In the genomic region with DNA sequence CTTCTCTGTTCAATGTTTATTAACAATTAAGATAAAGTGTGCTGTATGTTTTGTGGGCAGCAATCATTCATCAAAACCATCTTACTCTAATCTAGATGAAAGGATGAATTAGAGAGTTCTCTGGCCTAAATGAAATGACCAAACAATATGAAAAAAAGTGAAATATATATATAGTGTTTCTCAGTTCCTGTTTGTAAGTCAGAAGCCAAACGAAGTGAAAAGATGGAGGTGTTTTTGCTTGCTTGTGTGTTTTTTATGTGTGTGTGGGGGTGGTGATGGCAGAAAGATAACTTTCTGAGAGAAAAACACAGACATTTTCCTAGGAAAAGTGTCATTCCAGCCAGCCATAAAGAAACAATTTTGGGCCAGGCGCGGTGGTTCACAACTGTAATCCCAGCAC, we compare ENCODE assay signal across 24 cellular contexts.
"Had no signal": no experiment of that assay in that cellular context is flagged by ENCODE, and none has a peak within 500 bp of the region (broad histone marks: within the 10 kb centered on the region; RNA-seq: fewer than 3 reads in every experiment).

No MANE protein-coding gene starts in this region.

- H3K27ac ChIP-seq: brain microvascular endothelial cell, coronary artery, dorsolateral prefrontal cortex, left lung, lower lobe of right lung, neural progenitor cell, right atrium auricular region, spleen, testis had no signal

- H3K9me3 ChIP-seq: left lung, lower lobe of right lung, right atrium auricular region, spleen, testis had no signal

- H3K9ac ChIP-seq: neural progenitor cell had no signal

- ATAC-seq: activated CD8-positive, alpha-beta T cell treated with anti-CD3 and anti-CD28 coated beads for 36 hours; activated T-cell treated with anti-CD3 and anti-CD28 coated beads, Interleukin-2, amount 50 U/mL, for 4 hours; activated T-helper 17 cell treated with anti-CD3 and anti-CD28 coated beads, Interleukin-2, amount 50 U/mL, for 72 hours; left lung; lower lobe of right lung; natural killer cell; stimulated activated naive CD8-positive, alpha-beta T cell treated with anti-CD3 and anti-CD28 coated beads, Interleukin-15, Interleukin-2, amounts not matched to agents 100 U/mL and 50 U/mL, for 24 hours; WTC11 had no signal

- H3K4me1 ChIP-seq: left lung, lower lobe of right lung, neural progenitor cell, right atrium auricular region, spleen, testis had no signal

- H3K4me2 ChIP-seq: neural progenitor cell had no signal

- H3K27me3 ChIP-seq: brain microvascular endothelial cell, dorsolateral prefrontal cortex, left lung, neural progenitor cell, right atrium auricular region, spleen, testis had no signal

- H2AFZ ChIP-seq: neural progenitor cell had no signal

- DNase-seq: activated CD4-positive, alpha-beta T cell treated with anti-CD3 and anti-CD28 coated beads, Interleukin-2, amount 50 U/mL, for 1 hour; activated CD8-positive, alpha-beta T cell treated with anti-CD3 and anti-CD28 coated beads for 36 hours; activated gamma-delta T cell treated with Interleukin-2 at 50 U/mL for 16 hours; activated naive CD4-positive, alpha-beta T cell treated with anti-CD3 and anti-CD28 coated beads, Interleukin-2, amount 50 U/mL, for 16 hours; activated T-cell treated with anti-CD3 and anti-CD28 coated beads, Interleukin-2, amount 50 U/mL, for 4 hours; amniotic stem cell; brain microvascular endothelial cell; dorsolateral prefrontal cortex; effector memory CD4-positive, alpha-beta T cell; left lung; lower lobe of right lung; mesenchymal stem cell; natural killer cell; occipital lobe; spleen; stimulated activated CD4-positive, alpha-beta T cell treated with anti-CD3 and anti-CD28 coated beads, Interleukin-2, amount 100 ng/mL, for 48 hours; stimulated activated naive CD8-positive, alpha-beta T cell treated with anti-CD3 and anti-CD28 coated beads, Interleukin-15, Interleukin-2, amounts not matched to agents 100 U/mL and 50 U/mL, for 24 hours; testis; trophoblast cell had no signal

- H3K4me3 ChIP-seq: coronary artery, dorsolateral prefrontal cortex, left lung, lower lobe of right lung, neural progenitor cell, right atrium auricular region, spleen, testis had no signal

- H3K36me3 ChIP-seq: brain microvascular endothelial cell, left lung, lower lobe of right lung, right atrium auricular region, spleen had no signal
